Comparison of ENCODE assay signal across 8 cellular contexts in genomic region chr5:176629853-176630680, GRCh38. TPM values are rescaled to one million over a fixed set of nuclear protein-coding genes. Genes with fewer than 3 reads are reported as not detected.
DNase-seq lines count a peak whose midpoint lies in the region; ATAC-seq and TF ChIP-seq lines count a peak whose summit lies in the region.

Gene EIF4E1B, plus strand, starts transcription at chr5:176630675. Its CDS starts 12,113 bp downstream, at chr5:176642788.
Gene SNCB, minus strand, starts transcription at chr5:176630534. Its CDS starts 880 bp downstream, at chr5:176629654.

- TF ChIP-seq CTCF in CD8-positive, alpha-beta T cell (IDR thresholded peaks at IDR 0.05): peak; percentile 21

- H3K9ac ChIP-seq in adipocyte (ENCODE audit: low read length): no peak within 1 kb of the TSS

- DNase-seq in CD8-positive, alpha-beta T cell: peak in 5 of 7 experiments; percentile 31 to 64 (median 42)
- DNase-seq in NCI-H460 (ENCODE audit: extremely low read depth, low read depth) (peak; percentile 36), adipocyte (ENCODE audit: low read depth) (peak; percentile 77), iPS DF 6.9 (ENCODE audit: low read depth, low spot score) (no peak), amniotic stem cell (lab: John Stamatoyannopoulos, UW) (no peak)

- peak within 1 kb of the TSS; percentile 63 for H3K4me3 ChIP-seq in CD8-positive, alpha-beta T cell (ENCODE audit: low read depth, low read length)
- peak within 1 kb of the TSS; percentile 74 for H3K4me3 ChIP-seq in adipocyte (ENCODE audit: low read length)
- H3K4me3 ChIP-seq in iPS DF 6.9 (ENCODE audit: low read length): peak within 1 kb of the TSS; percentile 51
- H3K4me3 ChIP-seq in skin epidermis: peak within 1 kb of the TSS in 5 of 7 experiments; percentile 5 to 27 (median 20)

- POLR2A ChIA-PET in CD8-positive, alpha-beta T cell (lab: Charles Lee): interaction anchor here (1.9 kb wide), 1 partner anchor 8 kb away, joined by 5 read pairs; no protein-coding TSS in a partner anchor

- intact Hi-C loops in CD8-positive, alpha-beta T cell (cut with DNase I, micrococcal nuclease): loop anchor here in 1 of 2 experiments (2.0 kb wide), 1 partner anchor 17 kb away; the partner anchor contains the start of gene TSPAN17

- peaks cover 17% of the 10 kb centered on the region for H3K27me3 ChIP-seq in CD8-positive, alpha-beta T cell (ENCODE audit: insufficient read depth, low read length)
- H3K27me3 ChIP-seq in adipocyte (replicated peaks; ENCODE audit: control insufficient read depth, insufficient read depth, low read length) (peaks cover 55% of the 10 kb centered on the region), iPS DF 6.9 (ENCODE audit: control insufficient read depth, insufficient read depth, low read length) (peaks cover 5% of the 10 kb centered on the region; the same call in 1 of the 2 replicates)

- H3K9me3 ChIP-seq in CD8-positive, alpha-beta T cell (ENCODE audit: low read length): no peaks in the 10 kb centered on the region
- H3K9me3 ChIP-seq in adipocyte (ENCODE audit: control insufficient read depth, low read length): no peaks in the 10 kb centered on the region
- H3K9me3 ChIP-seq in iPS DF 6.9 (ENCODE audit: control insufficient read depth, insufficient read depth, low read length): no peaks in the 10 kb centered on the region

- peaks cover 66% of the 10 kb centered on the region for H3K27me3 Mint-ChIP-seq in CD8-positive, alpha-beta T cell (ENCODE audit: low read depth)

- CTCF ChIA-PET in CD8-positive, alpha-beta T cell (lab: Charles Lee): interaction anchor here (0.6 to 1.2 kb wide), 4 partner anchors 14 to 219 kb away, joined by 3 to 4 read pairs (median 4); no protein-coding TSS in a partner anchor

- H3K4me1 ChIP-seq in CD8-positive, alpha-beta T cell (ENCODE audit: insufficient read depth, low read length): peaks cover 13% of the 10 kb centered on the region
- peaks cover 6% of the 10 kb centered on the region for H3K4me1 ChIP-seq in adipocyte (ENCODE audit: control insufficient read depth, insufficient read depth, low read length)
- no peaks in the 10 kb centered on the region for H3K4me1 ChIP-seq in iPS DF 6.9 (ENCODE audit: control insufficient read depth, insufficient read depth, low read length)

- peaks cover 12% of the 10 kb centered on the region for H3K4me1 Mint-ChIP-seq in CD8-positive, alpha-beta T cell (ENCODE audit: low read depth)

- H3K36me3 Mint-ChIP-seq in CD8-positive, alpha-beta T cell: no peaks in the 10 kb centered on the region

- H3K4me3 Mint-ChIP-seq in CD8-positive, alpha-beta T cell: peak within 1 kb of the TSS; percentile 67

- H3K36me3 ChIP-seq in CD8-positive, alpha-beta T cell (ENCODE audit: insufficient read depth, low read length): no peaks in the 10 kb centered on the region
- H3K36me3 ChIP-seq in adipocyte (ENCODE audit: control insufficient read depth, insufficient read depth, low read length, severe bottlenecking): no peaks in the 10 kb centered on the region
- H3K36me3 ChIP-seq in iPS DF 6.9 (ENCODE audit: control insufficient read depth, insufficient read depth, low read length): no peaks in the 10 kb centered on the region

- H3K27ac ChIP-seq in CD8-positive, alpha-beta T cell (ENCODE audit: low read depth, low read length): no peak within 1 kb of the TSS
- H3K27ac ChIP-seq in iPS DF 6.9 (ENCODE audit: low read length) (no peak within 1 kb of the TSS), skin epidermis (no peak within 1 kb of the TSS)

- WGBS in iPS DF 6.9 (ENCODE audit: insufficient coverage, insufficient read length): no CpG with 5 or more reads among the region's 94 CpGs

- H3K27ac Mint-ChIP-seq in CD8-positive, alpha-beta T cell: no peak within 1 kb of the TSS

- ATAC-seq in CD8-positive, alpha-beta T cell: peak; percentile 93
- peak; percentile 60 for ATAC-seq in GM21526 (IDR thresholded peaks at IDR 0.05; ENCODE audit: low FRiP score, unreplicated experiment)
- no peak for ATAC-seq in HG03469 (IDR thresholded peaks at IDR 0.05; ENCODE audit: unreplicated experiment)

- no peaks in the 10 kb centered on the region for H3K9me3 Mint-ChIP-seq in CD8-positive, alpha-beta T cell

RNA-seq across cellular contexts. Expression of gene EIF4E1B, which starts in this region (rescaled TPM):
- total RNA-seq in CD8-positive, alpha-beta T cell: not detected
- not detected in 2 replicates for total RNA-seq in NCI-H460 (2014; rRNA removed; shearing (Covaris generic))
- not detected in 2 replicates for polyA plus RNA-seq in NCI-H460 (2014; cell fraction: nucleus; rRNA removed)

RNA-seq across cellular contexts. Expression of gene SNCB, which starts in this region (rescaled TPM):
- total RNA-seq in CD8-positive, alpha-beta T cell: not detected
- total RNA-seq in NCI-H460 (2014; rRNA removed; shearing (Covaris generic)): 0.10 TPM in 1 of 2 replicates, not detected in the other
- 0.61 TPM in 1 of 2 replicates, not detected in the other for polyA plus RNA-seq in NCI-H460 (2014; cell fraction: nucleus; rRNA removed)

Comparison
In these comparisons a context has a peak if more than half of its experiments do, and no peak if none do; other contexts are left out.
1. Peak in DNase-seq, ATAC-seq and H3K4me3 ChIP-seq in CD8-positive, alpha-beta T cell; RNA of the genes that start here not detected or under 1 TPM.
2. Peak in DNase-seq in NCI-H460; RNA of the genes that start here not detected or under 1 TPM.
3. H3K4me3 ChIP-seq: peak in every context shown above with its lines; median percentile 74 in adipocyte; 63 in CD8-positive, alpha-beta T cell; 51 in iPS DF 6.9; 20 in skin epidermis.